Comparison of ENCODE assay signal across 8 cellular contexts in the genomic region with DNA sequence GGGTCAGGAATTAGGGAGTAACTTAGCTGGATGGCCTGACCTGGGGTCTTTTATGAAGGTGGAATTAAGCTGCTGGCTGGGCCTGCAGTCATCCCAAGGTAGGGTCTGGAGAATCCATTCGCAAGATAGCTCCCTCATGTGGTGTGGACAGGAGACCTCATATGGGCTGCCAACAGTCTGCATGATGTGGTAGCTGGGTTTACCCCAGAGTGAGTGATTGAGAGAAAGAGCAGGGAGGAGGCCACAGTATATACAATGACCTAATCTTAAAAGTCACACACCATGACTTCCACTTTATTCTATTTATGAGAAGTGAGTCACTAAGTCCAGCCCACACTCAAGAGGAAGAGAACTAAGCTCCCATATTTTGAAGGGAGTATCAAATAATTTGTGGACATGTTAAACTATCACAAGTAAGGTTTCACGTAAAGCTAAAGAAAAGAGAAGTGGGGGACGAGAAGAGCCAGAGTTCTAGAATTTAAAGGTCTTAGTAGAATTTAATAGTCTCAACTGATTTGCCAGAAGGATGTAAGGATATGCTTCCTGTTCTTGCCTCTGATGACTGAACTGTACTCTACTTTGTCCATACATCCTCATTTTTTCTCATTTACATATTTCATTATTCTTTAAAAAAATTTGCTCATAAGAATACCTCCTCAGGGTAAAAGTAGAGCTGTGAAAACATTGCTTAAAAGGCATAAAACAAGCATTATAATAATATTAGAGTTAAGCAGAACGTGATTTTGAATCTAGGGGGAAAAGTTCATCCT.
DNase-seq lines count a peak whose midpoint lies in the region; ATAC-seq, FAIRE-seq and TF ChIP-seq lines count a peak whose summit lies in the region.

No MANE protein-coding gene starts in this region.

- no peak overlapping the region for H3K27ac ChIP-seq in foreskin keratinocyte
- H3K27ac ChIP-seq in spleen, result no peak overlapping the region

- H3K27me3 ChIP-seq in foreskin keratinocyte, result no peaks in the 10 kb centered on the region
- no peaks in the 10 kb centered on the region for H3K27me3 ChIP-seq in spleen (replicated peaks in 1 of 7)

- peak; percentile 9 for FAIRE-seq in GM12891 (lab: Jason Lieb, UNC)

- H3K4me3 ChIP-seq in spleen, result no peak overlapping the region

- DNase-seq in GM12891 (ENCODE audit: insufficient read length, low spot score), result no peak
- peak; percentile 88 for DNase-seq in NOMO-1 treated with dmso at 0.1 percent for 144 hours (lab: John Stamatoyannopoulos, UW; ENCODE audit: unreplicated experiment)
- DNase-seq in foreskin keratinocyte, result peak in 1 of 2 donors; percentile 28
- DNase-seq in hippocampal formation (lab: John Stamatoyannopoulos, UW), result no peak
- DNase-seq in stimulated activated CD4-positive, alpha-beta T cell treated with anti-CD3 and anti-CD28 coated beads, Interleukin-4, amount 100 ng/mL, for 24 hours, result no peak
- DNase-seq in activated gamma-delta T cell treated with Interleukin-2 at 50 U/mL for 16 hours, result no peak
- no peak for DNase-seq in spleen

- intact Hi-C loops in spleen (cut with DNase I; ENCODE audit: low total_unique reads), result no loop called here

- TF ChIP-seq CTCF in foreskin keratinocyte (conservative IDR thresholded peaks at IDR 0.05) (no peak), spleen (IDR thresholded peaks at IDR 0.05 in 8 of 11, conservative IDR thresholded peaks at IDR 0.05 in 3 of 11) (no peak)

- peak; percentile 69 for ATAC-seq in HG02571 (IDR thresholded peaks at IDR 0.05; ENCODE audit: unreplicated experiment)
- peak; percentile 62 for ATAC-seq in foreskin keratinocyte

- TF ChIP-seq POLR2A in GM12891 (IDR thresholded peaks at IDR 0.05; ENCODE audit: low read depth, low read length), result no peak
- no peak for TF ChIP-seq POLR2A in spleen (IDR thresholded peaks at IDR 0.05)

- 61 to 83% (median 70%) methylated on average over 4 of the region's 4 CpGs for WGBS in spleen, 5 donors

- no peaks in the 10 kb centered on the region for H3K9me3 ChIP-seq in spleen

- H3K36me3 ChIP-seq in spleen, result no peaks in the 10 kb centered on the region

- no peaks in the 10 kb centered on the region for H3K4me1 ChIP-seq in foreskin keratinocyte
- no peaks in the 10 kb centered on the region for H3K4me1 ChIP-seq in spleen

TF ChIP-seq in GM12891, 5 proteins besides CTCF, POLR2A, EP300 and RAD21:
- TF ChIP-seq TAF1 (IDR thresholded peaks at IDR 0.05; ENCODE audit: low read depth, low read length), result no peak
- peak; percentile 80 for TF ChIP-seq PAX5 (IDR thresholded peaks at IDR 0.05; ENCODE audit: insufficient read depth, low read length, severe bottlenecking)
- TF ChIP-seq POLR2AphosphoS5 (IDR thresholded peaks at IDR 0.05; ENCODE audit: low read depth, low read length), result no peak
- peak; percentile 49 for TF ChIP-seq SPI1 (IDR thresholded peaks at IDR 0.05; ENCODE audit: low read depth, low read length)
- TF ChIP-seq POU2F2 (IDR thresholded peaks at IDR 0.05; ENCODE audit: low read depth, low read length), result peak; percentile 74
TF ChIP-seq in GM12891: peak in this region for 3.
